8 cellular contexts compared by ENCODE assay signal in the genomic region with DNA sequence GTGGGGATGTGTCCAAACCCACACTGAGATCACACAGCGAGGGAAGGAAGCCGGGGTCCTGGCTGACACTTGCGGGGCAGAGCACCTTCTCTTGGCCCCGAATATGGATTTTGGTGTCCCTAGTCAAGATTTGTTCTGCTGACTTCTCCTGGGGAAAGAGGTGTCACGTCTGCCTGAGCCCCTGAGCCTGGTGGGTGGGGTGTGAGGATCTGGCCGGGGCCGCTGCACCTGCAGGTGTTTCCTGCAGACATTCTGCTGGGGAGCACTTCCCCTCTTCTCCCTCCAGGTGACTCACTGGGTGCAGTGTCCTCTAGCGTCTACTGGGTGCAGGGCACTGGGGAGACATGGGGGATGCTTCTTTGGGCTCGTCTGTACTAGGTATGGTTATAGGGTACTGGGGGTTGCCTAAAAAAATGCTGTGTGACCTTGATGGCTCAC.
DNase-seq lines count a peak whose midpoint lies in the region; ATAC-seq and TF ChIP-seq lines count a peak whose summit lies in the region.

No MANE protein-coding gene starts in this region.

- H3K36me3 Mint-ChIP-seq in naive B cell, result peaks cover 0 to 7% of the 10 kb centered on the region in 2 donors

- H3K4me3 Mint-ChIP-seq in naive B cell, result peak overlapping the region; percentile 66 to 96 (median 87)

- no peaks in the 10 kb centered on the region for H4K20me1 ChIP-seq in SU-DHL-6 (ENCODE audit: low read depth, low read length)

- H3K9me3 ChIP-seq in SU-DHL-6 (ENCODE audit: insufficient read depth, low read length) (no peaks in the 10 kb centered on the region), ascending aorta (no peaks in the 10 kb centered on the region), upper lobe of left lung (no peaks in the 10 kb centered on the region), ovary (no peaks in the 10 kb centered on the region)

- DNase-seq in NK-92 treated with Interleukin-12 subunit alpha and Interleukin-12 subunit beta, amount 100 ng/mL, for 24 hours (lab: John Stamatoyannopoulos, UW), result peak; percentile 63
- no peak for DNase-seq in NK-92 (lab: John Stamatoyannopoulos, UW; ENCODE audit: unreplicated experiment)
- DNase-seq in ascending aorta (ENCODE audit: low spot score in 2 of 2), result no peak
- peak; percentile 95 for DNase-seq in naive B cell
- peak in 1 of 2 donors; percentile 67 for DNase-seq in upper lobe of left lung
- no peak for DNase-seq in ovary

- TF ChIP-seq CTCF in SU-DHL-6 (IDR thresholded peaks at IDR 0.05; ENCODE audit: insufficient read depth, low read length, poor library complexity, severe bottlenecking) (peak; percentile 74), ascending aorta (IDR thresholded peaks at IDR 0.05) (peak; percentile 6 to 35 (median 20)), upper lobe of left lung (IDR thresholded peaks at IDR 0.05) (peak in 3 of 6 experiments; percentile 16 to 47 (median 30)), ovary (IDR thresholded peaks at IDR 0.05) (no peak)

- peaks cover 3% of the 10 kb centered on the region; the same call in 1 of the 2 replicates for H3K79me2 ChIP-seq in SU-DHL-6 (ENCODE audit: insufficient read depth, low read length)

- peaks cover 32 to 83% of the 10 kb centered on the region in 2 donors for H3K4me1 ChIP-seq in ascending aorta
- H3K4me1 ChIP-seq in upper lobe of left lung, result peaks cover 25 to 69% (median 56%) of the 10 kb centered on the region in 4 donors
- H3K4me1 ChIP-seq in ovary (ENCODE audit: insufficient read depth), result peaks cover 6% of the 10 kb centered on the region

- TF ChIP-seq POLR2A in upper lobe of left lung (IDR thresholded peaks at IDR 0.05), result no peak
- TF ChIP-seq POLR2A in ovary (IDR thresholded peaks at IDR 0.05), result no peak

- H3K4me3 ChIP-seq in SU-DHL-6 (ENCODE audit: insufficient read depth, low read length, poor library complexity, severe bottlenecking), result peak overlapping the region; percentile 54
- peak overlapping the region in 1 of 2 donors; percentile 28 for H3K4me3 ChIP-seq in ascending aorta
- peak overlapping the region in 1 of 4 donors; percentile 18 for H3K4me3 ChIP-seq in upper lobe of left lung
- no peak overlapping the region for H3K4me3 ChIP-seq in ovary

- peaks cover 23% of the 10 kb centered on the region for H3F3A ChIP-seq in SU-DHL-6 (ENCODE audit: insufficient read depth)

- H3K27me3 ChIP-seq in SU-DHL-6 (ENCODE audit: low read length), result no peaks in the 10 kb centered on the region
- H3K27me3 ChIP-seq in ascending aorta, result no peaks in the 10 kb centered on the region
- no peaks in the 10 kb centered on the region for H3K27me3 ChIP-seq in upper lobe of left lung
- no peaks in the 10 kb centered on the region for H3K27me3 ChIP-seq in ovary

- H3K36me3 ChIP-seq in SU-DHL-6 (ENCODE audit: low read length) (no peaks in the 10 kb centered on the region), ascending aorta (no peaks in the 10 kb centered on the region), upper lobe of left lung (no peaks in the 10 kb centered on the region), ovary (no peaks in the 10 kb centered on the region)

- H3K27ac Mint-ChIP-seq in naive B cell, result peak overlapping the region; percentile 100

- intact Hi-C loops in ascending aorta (cut with DNase I), result loop anchor here (2.0 kb wide), 1 partner anchor 100 kb away; a partner anchor contains a TSS
- intact Hi-C loops in ovary (cut with DNase I), result no loop called here

- H3K9me2 ChIP-seq in SU-DHL-6 (replicated peaks; ENCODE audit: insufficient read depth, low read length), result no peaks in the 10 kb centered on the region

- TF ChIP-seq EP300 in upper lobe of left lung (IDR thresholded peaks at IDR 0.05) (no peak), ovary (IDR thresholded peaks at IDR 0.05) (no peak)

- H3K27ac ChIP-seq in SU-DHL-6 (ENCODE audit: low read depth, low read length), result peak overlapping the region; percentile 98
- peak overlapping the region; percentile 85 to 95 for H3K27ac ChIP-seq in ascending aorta
- H3K27ac ChIP-seq in upper lobe of left lung, result peak overlapping the region; percentile 26 to 73 (median 63)
- H3K27ac ChIP-seq in ovary, result peak overlapping the region in 1 of 2 donors; percentile 22

- peak overlapping the region; percentile 69 for H3K9ac ChIP-seq in SU-DHL-6 (ENCODE audit: low read length)

- H3K27me3 Mint-ChIP-seq in naive B cell, result no peaks in the 10 kb centered on the region

- 47 to 60% methylated on average over 4 to 9 of the region's 9 CpGs for WGBS in upper lobe of left lung, 2 donors
- 71 to 86% (median 82%) methylated on average over 9 of the region's 9 CpGs for WGBS in ovary, 3 donors

- no peaks in the 10 kb centered on the region for H3K9me3 Mint-ChIP-seq in naive B cell

- peak; percentile 65 for ATAC-seq in HG03103 (IDR thresholded peaks at IDR 0.05; ENCODE audit: low read depth, unreplicated experiment)
- peak; percentile 80 to 84 for ATAC-seq in naive B cell (ENCODE audit: low read depth in 2 of 2)
- peak in 1 of 2 donors; percentile 22 for ATAC-seq in upper lobe of left lung (ENCODE audit: low FRiP score in 2 of 2)

- H3K4me1 Mint-ChIP-seq in naive B cell, result peaks cover 90 to 99% (median 99%) of the 10 kb centered on the region in 3 donors

- peak overlapping the region; percentile 91 for H3K4me2 ChIP-seq in SU-DHL-6 (ENCODE audit: low read depth, low read length, poor library complexity, severe bottlenecking)

- no peak overlapping the region for H2AFZ ChIP-seq in SU-DHL-6 (ENCODE audit: low read depth, low read length, severe bottlenecking)

Comparison
In these comparisons a context has a peak if more than half of its experiments do, and no peak if none do; other contexts are left out.
1. DNase-seq: peak in NK-92 treated with Interleukin-12 subunit alpha and Interleukin-12 subunit beta, amount 100 ng/mL, for 24 hours (single experiment) and naive B cell (single experiment); none in NK-92 (single experiment), ascending aorta (0 of 2) and ovary (0 of 5).
2. CTCF ChIP-seq: peak in SU-DHL-6 (single experiment) and ascending aorta (3 of 3); none in ovary (0 of 3).